ENCODE assay signal across 38 cellular contexts in genomic region chr14:100846309-100846859, GRCh38. TPM values are rescaled to one million over a fixed set of nuclear protein-coding genes. Genes with fewer than 3 reads are reported as not detected.
"Had no signal": no experiment of that assay in that cellular context is flagged by ENCODE, and none has a peak within 500 bp of the region (broad histone marks: within the 10 kb centered on the region; RNA-seq: fewer than 3 reads in every experiment).

No MANE protein-coding gene starts in this region.

- H3K27ac ChIP-seq: colonic mucosa, foreskin keratinocyte, heart right ventricle, left lung, parathyroid adenoma, thoracic aorta, VCaP had no signal

- DNase-seq: activated CD4-positive, alpha-beta T cell treated with anti-CD3 and anti-CD28 coated beads for 48 hours; activated CD4-positive, alpha-beta T cell treated with anti-CD3 and anti-CD28 coated beads, Interleukin-2, amount 50 U/mL, for 48 hours; activated CD8-positive, alpha-beta memory T cell treated with anti-CD3 and anti-CD28 coated beads, Interleukin-2, amount 50 U/mL, for 4 hours; activated effector memory CD4-positive, alpha-beta T cell treated with anti-CD3 and anti-CD28 coated beads, Interleukin-2, amount 50 U/mL, for 16 hours; activated naive CD4-positive, alpha-beta T cell treated with anti-CD3 and anti-CD28 coated beads for 36 hours; activated naive CD8-positive, alpha-beta T cell treated with anti-CD3 and anti-CD28 coated beads, Interleukin-2, amount 10 ng/mL, durations not matched to agents 7 days and 5 days; activated T-cell treated with anti-CD3 and anti-CD28 coated beads, Interleukin-2, amount 50 U/mL, for 1 hour; colonic mucosa; effector CD8-positive, alpha-beta T cell; erythroblast; foreskin keratinocyte; heart right ventricle; kidney glomerular epithelial cell; left lung; mammary epithelial cell; naive B cell; nucleus accumbens; right cardiac atrium; stimulated activated CD4-positive, alpha-beta T cell treated with anti-CD3 and anti-CD28 coated beads, Interleukin-4, amount 100 ng/mL, for 24 hours; SW 1271; T-helper 9 cell; trophoblast cell had no signal

- H3K27ac Mint-ChIP-seq: activated naive CD4-positive, alpha-beta T cell treated with anti-CD3 and anti-CD28 coated beads for 36 hours; activated naive CD8-positive, alpha-beta T cell treated with anti-CD3 and anti-CD28 coated beads, Interleukin-2, amount 10 ng/mL, durations not matched to agents 7 days and 5 days; activated T-helper 1 cell treated with anti-CD3 and anti-CD28 coated beads, Interleukin-12 subunit alpha, Interleukin-12 subunit beta, Interleukin-2, Interleukin-4 antibody, amounts not matched to agents 30 ng/mL and 10 ng/mL and 1 ng/mL, durations not matched to agents 14 hours and 24 hours and 36 hours; mesothelial cell of epicardium; naive B cell; stimulated activated effector memory CD8-positive, alpha-beta T cell treated with anti-CD3 and anti-CD28 coated beads, Interleukin-12 subunit alpha, Interleukin-12 subunit beta, amount 100 ng/mL, for 72 hours; stimulated activated naive CD8-positive, alpha-beta T cell treated with anti-CD3 and anti-CD28 coated beads, Interleukin-15, Interleukin-2, amounts not matched to agents 100 ng/mL and 50 ng/mL, for 24 hours; T-helper 1 cell treated with Interleukin-12 subunit alpha and Interleukin-12 subunit beta and Interleukin-4 antibody, amounts not matched to agents 30 μg/mL and 1 μg/mL, for 36 hours had no signal

- H3K9me3 ChIP-seq: colonic mucosa, heart right ventricle, left lung, thoracic aorta had no signal

- H3K4me1 ChIP-seq: foreskin keratinocyte, parathyroid adenoma had no signal

- H3K4me1 Mint-ChIP-seq: central memory CD8-positive, alpha-beta T cell; stimulated activated effector memory CD8-positive, alpha-beta T cell treated with anti-CD3 and anti-CD28 coated beads, Interleukin-12 subunit alpha, Interleukin-12 subunit beta, amount 100 ng/mL, for 72 hours had no signal

- H3K27me3 ChIP-seq: colonic mucosa, foreskin keratinocyte, left lung had no signal

- ATAC-seq: foreskin keratinocyte; heart right ventricle; left lung; right cardiac atrium; stimulated activated effector memory CD8-positive, alpha-beta T cell treated with anti-CD3 and anti-CD28 coated beads, Interleukin-12 subunit alpha, Interleukin-12 subunit beta, amount 100 ng/mL, for 72 hours had no signal

- H3K27me3 Mint-ChIP-seq: activated naive CD8-positive, alpha-beta T cell treated with anti-CD3 and anti-CD28 coated beads, Interleukin-2, amount 10 ng/mL, durations not matched to agents 7 days and 5 days; central memory CD8-positive, alpha-beta T cell; naive B cell; stimulated activated naive CD8-positive, alpha-beta T cell treated with anti-CD3 and anti-CD28 coated beads, Interleukin-15, Interleukin-2, amounts not matched to agents 100 ng/mL and 50 ng/mL, for 24 hours had no signal

- H3K4me3 Mint-ChIP-seq: activated naive CD4-positive, alpha-beta T cell treated with anti-CD3 and anti-CD28 coated beads for 36 hours; activated naive CD8-positive, alpha-beta T cell treated with anti-CD3 and anti-CD28 coated beads, Interleukin-2, amount 10 ng/mL, durations not matched to agents 7 days and 5 days; activated T-helper 1 cell treated with anti-CD3 and anti-CD28 coated beads, Interleukin-12 subunit alpha, Interleukin-12 subunit beta, Interleukin-2, Interleukin-4 antibody, amounts not matched to agents 30 ng/mL and 10 ng/mL and 1 ng/mL, durations not matched to agents 14 hours and 24 hours and 36 hours; central memory CD8-positive, alpha-beta T cell; mesothelial cell of epicardium; naive B cell; stimulated activated effector memory CD8-positive, alpha-beta T cell treated with anti-CD3 and anti-CD28 coated beads, Interleukin-12 subunit alpha, Interleukin-12 subunit beta, amount 100 ng/mL, for 72 hours; stimulated activated naive CD8-positive, alpha-beta T cell treated with anti-CD3 and anti-CD28 coated beads, Interleukin-15, Interleukin-2, amounts not matched to agents 100 ng/mL and 50 ng/mL, for 24 hours; T-helper 1 cell treated with Interleukin-12 subunit alpha and Interleukin-12 subunit beta and Interleukin-4 antibody, amounts not matched to agents 30 μg/mL and 1 μg/mL, for 36 hours had no signal

- H3K36me3 Mint-ChIP-seq: activated naive CD8-positive, alpha-beta T cell treated with anti-CD3 and anti-CD28 coated beads, Interleukin-2, amount 10 ng/mL, durations not matched to agents 7 days and 5 days; mesothelial cell of epicardium; naive B cell; stimulated activated effector memory CD8-positive, alpha-beta T cell treated with anti-CD3 and anti-CD28 coated beads, Interleukin-12 subunit alpha, Interleukin-12 subunit beta, amount 100 ng/mL, for 72 hours had no signal

- H3K4me3 ChIP-seq: colonic mucosa, heart right ventricle, left lung, thoracic aorta had no signal

- H3K79me2 ChIP-seq: parathyroid adenoma had no signal

- H3K9ac ChIP-seq: parathyroid adenoma had no signal

- H3K36me3 ChIP-seq: colonic mucosa, heart right ventricle, left lung, thoracic aorta had no signal

- H2AFZ ChIP-seq: parathyroid adenoma had no signal

- H3K9me3 Mint-ChIP-seq: activated naive CD4-positive, alpha-beta T cell treated with anti-CD3 and anti-CD28 coated beads for 36 hours; activated naive CD8-positive, alpha-beta T cell treated with anti-CD3 and anti-CD28 coated beads, Interleukin-2, amount 10 ng/mL, durations not matched to agents 7 days and 5 days; activated T-helper 1 cell treated with anti-CD3 and anti-CD28 coated beads, Interleukin-12 subunit alpha, Interleukin-12 subunit beta, Interleukin-2, Interleukin-4 antibody, amounts not matched to agents 30 ng/mL and 10 ng/mL and 1 ng/mL, durations not matched to agents 14 hours and 24 hours and 36 hours; central memory CD8-positive, alpha-beta T cell; mesothelial cell of epicardium; naive B cell; stimulated activated effector memory CD8-positive, alpha-beta T cell treated with anti-CD3 and anti-CD28 coated beads, Interleukin-12 subunit alpha, Interleukin-12 subunit beta, amount 100 ng/mL, for 72 hours; stimulated activated naive CD8-positive, alpha-beta T cell treated with anti-CD3 and anti-CD28 coated beads, Interleukin-15, Interleukin-2, amounts not matched to agents 100 ng/mL and 50 ng/mL, for 24 hours; T-helper 1 cell treated with Interleukin-12 subunit alpha and Interleukin-12 subunit beta and Interleukin-4 antibody, amounts not matched to agents 30 μg/mL and 1 μg/mL, for 36 hours had no signal

RNA-seq across cellular contexts. Expression of gene MEG3, which starts 20.5 kb away (rescaled TPM):
- total RNA-seq: activated CD8-positive, alpha-beta memory T cell treated with anti-CD3 and anti-CD28 coated beads for 36 hours; activated naive CD4-positive, alpha-beta T cell treated with anti-CD3 and anti-CD28 coated beads for 36 hours; activated naive CD8-positive, alpha-beta T cell treated with anti-CD3 and anti-CD28 coated beads, Interleukin-2, amount 10 ng/mL, durations not matched to agents 7 days and 5 days; activated T-helper 1 cell treated with anti-CD3 and anti-CD28 coated beads, Interleukin-12 subunit alpha, Interleukin-12 subunit beta, Interleukin-2, Interleukin-4 antibody, amounts not matched to agents 30 ng/mL and 10 ng/mL and 1 ng/mL, durations not matched to agents 14 hours and 24 hours and 36 hours had no signal
- polyA plus RNA-seq: neural cell had no signal

RNA-seq across cellular contexts. Expression of gene RTL1, which starts 57.1 kb away (rescaled TPM):
- total RNA-seq: activated CD8-positive, alpha-beta memory T cell treated with anti-CD3 and anti-CD28 coated beads for 36 hours; activated naive CD4-positive, alpha-beta T cell treated with anti-CD3 and anti-CD28 coated beads for 36 hours; activated naive CD8-positive, alpha-beta T cell treated with anti-CD3 and anti-CD28 coated beads, Interleukin-2, amount 10 ng/mL, durations not matched to agents 7 days and 5 days; activated T-helper 1 cell treated with anti-CD3 and anti-CD28 coated beads, Interleukin-12 subunit alpha, Interleukin-12 subunit beta, Interleukin-2, Interleukin-4 antibody, amounts not matched to agents 30 ng/mL and 10 ng/mL and 1 ng/mL, durations not matched to agents 14 hours and 24 hours and 36 hours; bronchial epithelial cell; colonic mucosa; dermis microvascular lymphatic vessel endothelial cell; fibroblast of lung; foreskin keratinocyte; glomerular endothelial cell; heart right ventricle; left lung; mammary epithelial cell; right cardiac atrium; subcutaneous adipose tissue; thoracic aorta had no signal
- polyA plus RNA-seq: fibroblast of lung, foreskin keratinocyte, heart right ventricle, mammary epithelial cell, neural cell had no signal
